Comparison of ENCODE assay signal across 14 cellular contexts in genomic region chr7:80740778-80741545, GRCh38.
DNase-seq lines count a peak whose midpoint lies in the region; ATAC-seq lines count a peak whose summit lies in the region.
"Had no signal": no experiment of that assay in that cellular context is flagged by ENCODE, and none has a peak within 500 bp of the region (broad histone marks: within the 10 kb centered on the region; RNA-seq: fewer than 3 reads in every experiment).

No MANE protein-coding gene starts in this region.

- intact Hi-C loops in left ventricle myocardium superior (cut with micrococcal nuclease): no loop called here

- no peak overlapping the region for H2BK12ac ChIP-seq in mesenchymal stem cell (ENCODE audit: low read length in 2 of 2)

- H3K9me3 ChIP-seq in mesenchymal stem cell (ENCODE audit: control insufficient read depth, low read length): no peaks in the 10 kb centered on the region
- H3K9me3 ChIP-seq: colonic mucosa had no signal

- no CpG with 5 or more reads among the region's 1 CpG for WGBS in mesenchymal stem cell

- H2AK5ac ChIP-seq in mesenchymal stem cell (ENCODE audit: low read length, severe bottlenecking): no peak overlapping the region

- H3K27ac ChIP-seq in mesenchymal stem cell (ENCODE audit: low read length, poor library complexity, severe bottlenecking): no peak overlapping the region
- H3K27ac ChIP-seq: colonic mucosa had no signal

- H4K8ac ChIP-seq in mesenchymal stem cell (ENCODE audit: low read length): no peak overlapping the region

- H3K4ac ChIP-seq in mesenchymal stem cell (ENCODE audit: low read depth in 1 of 2, low read length in 2 of 2): no peak overlapping the region

- peak; percentile 6 for DNase-seq in AG08396 (ENCODE audit: low spot score)
- DNase-seq in HS-27A (ENCODE audit: low read depth): peak; percentile 71
- peak; percentile 34 for DNase-seq in amniotic stem cell (lab: John Stamatoyannopoulos, UW)
- DNase-seq in mesenchymal stem cell: peak; percentile 24
- no peak for DNase-seq in left ventricle myocardium superior
- no peak for DNase-seq in activated CD8-positive, alpha-beta memory T cell treated with anti-CD3 and anti-CD28 coated beads, Interleukin-2, amount 50 U/mL, for 48 hours
- no peak for DNase-seq in activated CD4-positive, CD25-positive, alpha-beta regulatory T cell treated with anti-CD3 and anti-CD28 coated beads, Interleukin-2, amount 50 U/mL, for 72 hours
- DNase-seq: activated naive CD8-positive, alpha-beta T cell treated with anti-CD3 and anti-CD28 coated beads, Interleukin-2, amount 10 ng/mL, durations not matched to agents 7 days and 5 days; colonic mucosa; DMS153; mammary epithelial cell; NCI-H1092 treated with DMSO at 0.1 percent for 48 hours; T-helper 1 cell had no signal

- H3K14ac ChIP-seq in mesenchymal stem cell (ENCODE audit: low read length in 2 of 2): no peak overlapping the region

- no peak for ATAC-seq in left ventricle myocardium superior
- no peak for ATAC-seq in HG02870 (IDR thresholded peaks at IDR 0.05; ENCODE audit: unreplicated experiment)

- no peak overlapping the region for H4K91ac ChIP-seq in mesenchymal stem cell (ENCODE audit: low read length)

- no peak overlapping the region for H2BK5ac ChIP-seq in mesenchymal stem cell (ENCODE audit: low read depth, low read length, poor library complexity, severe bottlenecking)

- no peak overlapping the region for H3K23ac ChIP-seq in mesenchymal stem cell (ENCODE audit: low read length in 2 of 2)

- no peak overlapping the region for H2BK15ac ChIP-seq in mesenchymal stem cell (ENCODE audit: low read depth, poor library complexity, severe bottlenecking)

- no peaks in the 10 kb centered on the region for H3K79me1 ChIP-seq in mesenchymal stem cell (replicated peaks; ENCODE audit: low read length, poor library complexity, severe bottlenecking)

- H3K36me3 ChIP-seq in mesenchymal stem cell (ENCODE audit: control insufficient read depth in 1 of 2, insufficient read depth in 2 of 2, low read depth in 1 of 2, low read length in 2 of 2): peaks cover 3 to 55% of the 10 kb centered on the region in 2 experiments
- H3K36me3 ChIP-seq: colonic mucosa had no signal

- H3K4me3 ChIP-seq in mesenchymal stem cell (ENCODE audit: insufficient read depth in 1 of 2, low read depth in 1 of 2, low read length in 2 of 2): no peak overlapping the region
- H3K4me3 ChIP-seq: colonic mucosa had no signal

- H3K18ac ChIP-seq in mesenchymal stem cell (ENCODE audit: low read depth in 1 of 2, low read length in 2 of 2): no peak overlapping the region

- H3K27me3 ChIP-seq in mesenchymal stem cell (ENCODE audit: control insufficient read depth in 1 of 2, insufficient read depth in 1 of 2, low read length in 2 of 2): no peaks in the 10 kb centered on the region
- H3K27me3 ChIP-seq: colonic mucosa had no signal

- H3K4me2 ChIP-seq in mesenchymal stem cell (ENCODE audit: low read length, poor library complexity, severe bottlenecking): no peak overlapping the region

- no peak overlapping the region for H2BK120ac ChIP-seq in mesenchymal stem cell (ENCODE audit: low read depth, low read length)

- H3K4me1 ChIP-seq in mesenchymal stem cell (ENCODE audit: control insufficient read depth, insufficient read depth, low read depth, low read length): no peaks in the 10 kb centered on the region
- H3K4me1 ChIP-seq: colonic mucosa had no signal

- peak overlapping the region; percentile 25 for H3K9ac ChIP-seq in mesenchymal stem cell (ENCODE audit: low read length)

- no peak overlapping the region for H2AFZ ChIP-seq in mesenchymal stem cell (ENCODE audit: low read depth, low read length)

Comparison
In these comparisons a context has a peak if more than half of its experiments do, and no peak if none do; other contexts are left out.
1. DNase-seq: peak in AG08396 (single experiment), HS-27A (single experiment), amniotic stem cell (single experiment) and mesenchymal stem cell (single experiment); none in left ventricle myocardium superior (single experiment), activated CD8-positive, alpha-beta memory T cell treated with anti-CD3 and anti-CD28 coated beads, Interleukin-2, amount 50 U/mL, for 48 hours (single experiment) and activated CD4-positive, CD25-positive, alpha-beta regulatory T cell treated with anti-CD3 and anti-CD28 coated beads, Interleukin-2, amount 50 U/mL, for 72 hours (single experiment).